ENCODE assay signal across 8 cellular contexts in genomic region chr7:98168181-98168903, GRCh38. TPM values are rescaled to one million over a fixed set of nuclear protein-coding genes. Genes with fewer than 3 reads are reported as not detected.
DNase-seq lines count a peak whose midpoint lies in the region; ATAC-seq, FAIRE-seq and TF ChIP-seq lines count a peak whose summit lies in the region.

No MANE protein-coding gene starts in this region.

- no peak overlapping the region for H4K91ac ChIP-seq in trophoblast cell (ENCODE audit: low read depth, low read length)

- TF ChIP-seq CTCF in AG10803 (conservative IDR thresholded peaks at IDR 0.05; ENCODE audit: low read length) (peak; percentile 93), vagina (IDR thresholded peaks at IDR 0.05) (peak; percentile 61 to 82 (median 66))

- peak; percentile 47 for FAIRE-seq in frontal cortex (lab: Jason Lieb, UNC)

- no peak overlapping the region for H3K4me2 ChIP-seq in trophoblast cell (ENCODE audit: low read length)

- H2BK120ac ChIP-seq in trophoblast cell (ENCODE audit: insufficient read depth, low read length, poor library complexity), result no peak overlapping the region

- no peak overlapping the region for H3K9ac ChIP-seq in trophoblast cell (ENCODE audit: low read length)

- H2AK5ac ChIP-seq in trophoblast cell (ENCODE audit: low read length), result no peak overlapping the region

- H3K4me1 ChIP-seq in trophoblast cell (ENCODE audit: control insufficient read depth in 1 of 2, insufficient read depth in 2 of 2, low read length in 2 of 2) (peaks cover 2% of the 10 kb centered on the region in 2 experiments), vagina (peaks cover 16% of the 10 kb centered on the region)

- intact Hi-C loops in vagina (cut with DNase I), result loop anchor here (1.0 to 5.0 kb wide), 2 partner anchors 26 to 146 kb away; no protein-coding TSS in a partner anchor

- H3K79me1 ChIP-seq in trophoblast cell (ENCODE audit: low read length), result no peaks in the 10 kb centered on the region

- H3K27ac ChIP-seq in trophoblast cell (ENCODE audit: low read depth, low read length) (no peak overlapping the region), vagina (no peak overlapping the region)

- no peaks in the 10 kb centered on the region for H3K9me3 ChIP-seq in trophoblast cell (ENCODE audit: insufficient read depth, low read depth, low read length)
- no peaks in the 10 kb centered on the region for H3K9me3 ChIP-seq in vagina

- no peak overlapping the region for H4K12ac ChIP-seq in trophoblast cell (ENCODE audit: low read depth, low read length)

- H3K4ac ChIP-seq in trophoblast cell (ENCODE audit: low read depth, low read length), result no peak overlapping the region

- WGBS in trophoblast cell (ENCODE audit: extremely low coverage, insufficient coverage, insufficient read length), result no CpG with 5 or more reads among the region's 17 CpGs

- no peak overlapping the region for H3K23ac ChIP-seq in trophoblast cell (ENCODE audit: low read length)

- H4K8ac ChIP-seq in trophoblast cell (ENCODE audit: low read depth, low read length), result no peak overlapping the region

- DNase-seq in AG10803 (ENCODE audit: low read depth), result peak; percentile 58
- DNase-seq in HuH-7.5 (ENCODE audit: low spot score), result peak; percentile 94
- peak; percentile 56 for DNase-seq in RPMI7951 (ENCODE audit: low read depth)
- peak; percentile 53 for DNase-seq in activated gamma-delta T cell treated with anti-CD3 and anti-CD28 coated beads, Interleukin-2, amount 50 U/mL, for 16 hours (ENCODE audit: low read depth)
- peak; percentile 74 to 81 for DNase-seq in frontal cortex (ENCODE audit: low spot score in 2 of 2)
- DNase-seq in trophoblast cell, result peak; percentile 57 to 84
- DNase-seq in vagina (ENCODE audit: extremely low spot score in 2 of 2), result no peak

- H3K14ac ChIP-seq in trophoblast cell (ENCODE audit: low read length), result no peak overlapping the region

- H3K36me3 ChIP-seq in trophoblast cell (ENCODE audit: control insufficient read depth in 1 of 2, insufficient read depth in 2 of 2, low read length in 2 of 2) (peaks cover 0 to 7% of the 10 kb centered on the region in 2 experiments), vagina (peaks cover 0 to 19% of the 10 kb centered on the region in 2 donors)

- no peak overlapping the region for H3K18ac ChIP-seq in trophoblast cell (ENCODE audit: low read length)

- H3K4me3 ChIP-seq in AG10803 (ENCODE audit: low read length) (no peak overlapping the region), trophoblast cell (ENCODE audit: low read depth, low read length) (no peak overlapping the region), vagina (no peak overlapping the region)

- no peaks in the 10 kb centered on the region for H3K79me2 ChIP-seq in trophoblast cell (ENCODE audit: control insufficient read depth, insufficient read depth, low read length, poor library complexity)

- H2AFZ ChIP-seq in trophoblast cell (ENCODE audit: insufficient read depth, low read length, poor library complexity), result no peak overlapping the region

- H2BK5ac ChIP-seq in trophoblast cell (ENCODE audit: low read depth, low read length, poor library complexity), result no peak overlapping the region

- H3K27me3 ChIP-seq in trophoblast cell (ENCODE audit: insufficient read depth, low read length) (no peaks in the 10 kb centered on the region), vagina (no peaks in the 10 kb centered on the region)

- no peak for TF ChIP-seq POLR2A in vagina (IDR thresholded peaks at IDR 0.05)

- peak; percentile 46 for ATAC-seq in GM18520 (IDR thresholded peaks at IDR 0.05; ENCODE audit: unreplicated experiment)

- H2BK12ac ChIP-seq in trophoblast cell (ENCODE audit: low read length), result no peak overlapping the region

RNA-seq across cellular contexts. Expression of gene BHLHA15, which starts 42.9 kb away (rescaled TPM):
- total RNA-seq in RPMI7951 (2014; rRNA removed; shearing (Covaris generic)), result 0.36 TPM in 1 of 2 replicates, not detected in the other
- total RNA-seq in frontal cortex (8.6 TPM), vagina (not detected)
- polyA plus RNA-seq in trophoblast cell (2013), result 20.7 and 22.5 TPM in 2 replicates

Comparison
In these comparisons a context has a peak if more than half of its experiments do, and no peak if none do; other contexts are left out.
1. DNase-seq: peak in AG10803 (single experiment), HuH-7.5 (single experiment), RPMI7951 (single experiment), activated gamma-delta T cell treated with anti-CD3 and anti-CD28 coated beads, Interleukin-2, amount 50 U/mL, for 16 hours (single experiment), frontal cortex (2 of 2) and trophoblast cell (2 of 2); none in vagina (0 of 2).